Comparison of ENCODE assay signal across 11 cellular contexts in the genomic region with DNA sequence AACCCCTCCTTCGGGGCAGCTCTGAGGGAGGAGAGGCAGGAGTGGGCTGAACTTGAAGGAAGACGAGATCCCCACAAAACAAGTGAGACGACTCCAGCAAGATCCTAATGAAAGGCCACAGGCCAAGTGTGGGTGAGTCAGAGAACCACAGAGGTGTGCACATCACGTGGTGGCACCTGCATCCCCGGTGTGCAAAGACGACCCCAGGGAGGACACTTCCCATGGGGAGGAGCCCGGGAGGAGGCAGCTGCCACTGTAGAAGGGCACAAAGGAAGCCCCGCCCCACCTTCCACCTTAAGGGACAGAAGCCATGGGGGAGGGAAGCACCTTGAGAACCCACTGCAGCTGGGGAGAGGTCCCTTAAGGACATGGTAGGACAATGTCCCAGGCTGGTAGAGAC. TPM values are rescaled to one million over a fixed set of nuclear protein-coding genes. Genes with fewer than 3 reads are reported as not detected.
DNase-seq lines count a peak whose midpoint lies in the region; ATAC-seq and TF ChIP-seq lines count a peak whose summit lies in the region.
"Had no signal": no experiment of that assay in that cellular context is flagged by ENCODE, and none has a peak within 500 bp of the region (broad histone marks: within the 10 kb centered on the region; RNA-seq: fewer than 3 reads in every experiment).

No MANE protein-coding gene starts in this region.

- H3K4me3 ChIP-seq in muscle layer of colon (ENCODE audit: low read depth in 1 of 2, low read length in 2 of 2) (no peak overlapping the region), thoracic aorta (peak overlapping the region; percentile 51), colonic mucosa (no peak overlapping the region)

- TF ChIP-seq CTCF in thoracic aorta (IDR thresholded peaks at IDR 0.05) (no peak), mesothelial cell of epicardium (IDR thresholded peaks at IDR 0.05; ENCODE audit: unreplicated experiment) (no peak), colonic mucosa (IDR thresholded peaks at IDR 0.05) (no peak)

- H3K9me3 ChIP-seq in muscle layer of colon (ENCODE audit: low read length) (no peaks in the 10 kb centered on the region), thoracic aorta (no peaks in the 10 kb centered on the region), colonic mucosa (no peaks in the 10 kb centered on the region)

- ATAC-seq in activated CD4-positive, alpha-beta T cell treated with anti-CD3 and anti-CD28 coated beads for 36 hours: peak; percentile 17
- ATAC-seq in central memory CD8-positive, alpha-beta T cell (replicated peaks; ENCODE audit: extremely low read depth, poor library complexity, severe bottlenecking): peak; percentile 16
- no peak for ATAC-seq in thoracic aorta (ENCODE audit: insufficient number of reproducible peaks, low FRiP score, low read depth)
- no peak for ATAC-seq in GM18498 (IDR thresholded peaks at IDR 0.05; ENCODE audit: unreplicated experiment)

- peaks cover 47% of the 10 kb centered on the region for H3K36me3 ChIP-seq in muscle layer of colon (ENCODE audit: insufficient read depth, low read length)
- peaks cover 4% of the 10 kb centered on the region for H3K36me3 ChIP-seq in thoracic aorta
- H3K36me3 ChIP-seq in colonic mucosa: peaks cover 4% of the 10 kb centered on the region

- H3K27ac Mint-ChIP-seq in activated CD4-positive, alpha-beta T cell treated with anti-CD3 and anti-CD28 coated beads for 36 hours: no peak overlapping the region
- H3K27ac Mint-ChIP-seq in central memory CD8-positive, alpha-beta T cell (ENCODE audit: low read depth): no peak overlapping the region
- no peak overlapping the region for H3K27ac Mint-ChIP-seq in mesothelial cell of epicardium
- H3K27ac Mint-ChIP-seq: activated CD4-positive, alpha-beta T cell treated with anti-CD3 and anti-CD28 coated beads, Interleukin-2, amount 10 ng/mL, durations not matched to agents 7 days and 5 days had no signal

- CTCF ChIA-PET in activated CD4-positive, alpha-beta T cell treated with anti-CD3 and anti-CD28 coated beads for 36 hours (lab: Charles Lee): interaction anchor here (0.6 to 1.4 kb wide), 6 partner anchors 19 to 432 kb away, joined by 3 to 4 read pairs (median 3); no protein-coding TSS in a partner anchor

- H3K27me3 ChIP-seq in muscle layer of colon (ENCODE audit: control insufficient read depth in 1 of 2, insufficient read depth in 2 of 2, low read length in 2 of 2) (no peaks in the 10 kb centered on the region), thoracic aorta (replicated peaks; ENCODE audit: insufficient read depth) (no peaks in the 10 kb centered on the region), colonic mucosa (no peaks in the 10 kb centered on the region)

- peak overlapping the region; percentile 2 for H3K9ac ChIP-seq in muscle layer of colon (ENCODE audit: low read length)
- H3K9ac ChIP-seq in colonic mucosa (ENCODE audit: low read depth in 2 of 2, low read length in 2 of 2): no peak overlapping the region

- POLR2A ChIA-PET in activated CD4-positive, alpha-beta T cell treated with anti-CD3 and anti-CD28 coated beads for 36 hours (lab: Charles Lee): no interaction called here

- intact Hi-C loops in activated CD4-positive, alpha-beta T cell treated with anti-CD3 and anti-CD28 coated beads for 36 hours (cut with DNase I, micrococcal nuclease): loop anchor here in 1 of 2 experiments (2.0 kb wide), 1 partner anchor 43 kb away; no protein-coding TSS in a partner anchor
- intact Hi-C loops in colonic mucosa (cut with DNase I): loop anchor here (10.0 kb wide), 1 partner anchor 191 kb away; no protein-coding TSS in a partner anchor

- H3K4me1 ChIP-seq in muscle layer of colon (ENCODE audit: insufficient read depth, low read length) (peaks cover 33% of the 10 kb centered on the region), thoracic aorta (ENCODE audit: control insufficient read depth in 1 of 2, low read depth in 2 of 2) (peaks cover 39 to 70% of the 10 kb centered on the region in 2 donors), colonic mucosa (no peaks in the 10 kb centered on the region)

- no peaks in the 10 kb centered on the region for H3K9me3 Mint-ChIP-seq in activated CD4-positive, alpha-beta T cell treated with anti-CD3 and anti-CD28 coated beads for 36 hours (ENCODE audit: low read depth)
- no peaks in the 10 kb centered on the region for H3K9me3 Mint-ChIP-seq in central memory CD8-positive, alpha-beta T cell
- H3K9me3 Mint-ChIP-seq in mesothelial cell of epicardium: no peaks in the 10 kb centered on the region

- peak overlapping the region; percentile 83 for H3K27ac ChIP-seq in muscle layer of colon (ENCODE audit: low read depth, low read length)
- peak overlapping the region; percentile 92 for H3K27ac ChIP-seq in thoracic aorta
- no peak overlapping the region for H3K27ac ChIP-seq in colonic mucosa
- H3K27ac ChIP-seq: HL-60 had no signal

- no peak for DNase-seq in activated CD4-positive, alpha-beta T cell treated with anti-CD3 and anti-CD28 coated beads for 36 hours
- DNase-seq in activated CD4-positive, alpha-beta T cell treated with anti-CD3 and anti-CD28 coated beads, Interleukin-2, amount 50 U/mL, for 48 hours: no peak
- no peak for DNase-seq in central memory CD8-positive, alpha-beta T cell (ENCODE audit: low spot score in 2 of 2)
- DNase-seq in thoracic aorta (ENCODE audit: low spot score): no peak
- DNase-seq in mesothelial cell of epicardium (ENCODE audit: low spot score in 2 of 2, unreplicated experiment in 2 of 2): no peak
- no peak for DNase-seq in colonic mucosa
- DNase-seq: activated CD4-positive, alpha-beta T cell treated with anti-CD3 and anti-CD28 coated beads, Interleukin-2, amount 10 ng/mL, durations not matched to agents 7 days and 5 days; NCI-H2081 treated with DMSO at 0.1 percent for 48 hours had no signal

- H3K36me3 Mint-ChIP-seq in activated CD4-positive, alpha-beta T cell treated with anti-CD3 and anti-CD28 coated beads for 36 hours (ENCODE audit: low read depth): peaks cover 14% of the 10 kb centered on the region
- peaks cover 23% of the 10 kb centered on the region for H3K36me3 Mint-ChIP-seq in central memory CD8-positive, alpha-beta T cell (ENCODE audit: insufficient read depth)
- peaks cover 7% of the 10 kb centered on the region for H3K36me3 Mint-ChIP-seq in mesothelial cell of epicardium

- H3K4me3 Mint-ChIP-seq in activated CD4-positive, alpha-beta T cell treated with anti-CD3 and anti-CD28 coated beads for 36 hours: no peak overlapping the region
- H3K4me3 Mint-ChIP-seq in central memory CD8-positive, alpha-beta T cell: no peak overlapping the region
- no peak overlapping the region for H3K4me3 Mint-ChIP-seq in mesothelial cell of epicardium
- H3K4me3 Mint-ChIP-seq: activated CD4-positive, alpha-beta T cell treated with anti-CD3 and anti-CD28 coated beads, Interleukin-2, amount 10 ng/mL, durations not matched to agents 7 days and 5 days had no signal

- no peaks in the 10 kb centered on the region for H3K27me3 Mint-ChIP-seq in activated CD4-positive, alpha-beta T cell treated with anti-CD3 and anti-CD28 coated beads for 36 hours
- H3K27me3 Mint-ChIP-seq in central memory CD8-positive, alpha-beta T cell: no peaks in the 10 kb centered on the region
- no peaks in the 10 kb centered on the region for H3K27me3 Mint-ChIP-seq in mesothelial cell of epicardium (ENCODE audit: low read depth)
- H3K27me3 Mint-ChIP-seq: activated CD4-positive, alpha-beta T cell treated with anti-CD3 and anti-CD28 coated beads, Interleukin-2, amount 10 ng/mL, durations not matched to agents 7 days and 5 days had no signal

- H3K4me1 Mint-ChIP-seq in activated CD4-positive, alpha-beta T cell treated with anti-CD3 and anti-CD28 coated beads for 36 hours: peaks cover 2% of the 10 kb centered on the region
- peaks cover 7% of the 10 kb centered on the region for H3K4me1 Mint-ChIP-seq in central memory CD8-positive, alpha-beta T cell
- H3K4me1 Mint-ChIP-seq in mesothelial cell of epicardium: peaks cover 9% of the 10 kb centered on the region
- H3K4me1 Mint-ChIP-seq: activated CD4-positive, alpha-beta T cell treated with anti-CD3 and anti-CD28 coated beads, Interleukin-2, amount 10 ng/mL, durations not matched to agents 7 days and 5 days had no signal

RNA-seq across cellular contexts. Expression of a gene that starts 45.7 kb away (rescaled TPM):
- total RNA-seq in activated CD4-positive, alpha-beta T cell treated with anti-CD3 and anti-CD28 coated beads for 36 hours: 10 to 100 TPM; 68.5 to 73.7 TPM
- total RNA-seq in thoracic aorta (100 to 1,000 TPM; 196 to 218 TPM), mesothelial cell of epicardium (36.5 to 37.1 TPM (median 36.7 TPM) in 3 replicates), colonic mucosa (100 to 1,000 TPM in 1 of 2 donors, 10 to 100 TPM in 1; 57.5 to 105 TPM)

Comparison
In these comparisons a context has a peak if more than half of its experiments do, and no peak if none do; other contexts are left out.
1. ATAC-seq: peak in activated CD4-positive, alpha-beta T cell treated with anti-CD3 and anti-CD28 coated beads for 36 hours (single experiment) and central memory CD8-positive, alpha-beta T cell (single experiment); none in thoracic aorta (single experiment) and GM18498 (single experiment).